1 cellular context compared by ENCODE assay signal in the genomic region with DNA sequence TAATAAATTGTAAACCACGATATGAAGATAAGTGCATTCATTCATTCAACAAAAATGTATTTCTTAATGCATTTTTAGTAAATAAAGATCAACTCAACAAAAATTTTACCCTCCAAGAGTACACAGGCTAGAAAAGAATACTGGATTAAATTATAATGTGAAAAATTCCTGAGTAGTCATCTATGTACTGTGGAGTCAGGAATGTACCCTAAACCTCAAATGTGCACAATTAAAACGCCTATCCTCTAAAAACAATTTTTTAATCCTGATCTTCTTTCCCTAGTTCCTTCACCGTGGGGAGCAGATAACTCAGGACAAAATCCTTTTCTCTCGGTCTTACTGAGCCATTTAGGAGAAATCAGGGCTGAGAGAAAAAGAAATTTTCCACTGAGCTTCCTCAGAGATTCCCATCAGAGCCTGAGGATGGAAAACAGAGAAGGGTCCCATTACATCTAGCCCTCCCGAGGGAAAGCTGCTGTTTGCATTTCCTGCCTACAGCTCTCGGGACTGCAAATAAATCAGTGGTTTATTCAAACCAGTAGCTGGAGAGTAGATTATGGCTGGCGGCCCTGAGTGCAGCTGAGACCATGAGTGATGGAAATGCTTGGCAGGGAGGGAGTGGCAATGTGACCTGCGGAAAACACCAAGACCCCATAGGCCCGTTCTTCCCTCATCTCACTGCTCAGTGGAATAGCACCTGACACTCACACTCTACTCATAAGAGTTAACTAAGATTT.
TF ChIP-seq lines count a peak whose summit lies in the region.

No MANE protein-coding gene starts in this region.

TF ChIP-seq in H1, 55 proteins besides CTCF, POLR2A, EP300 and RAD21:
- TF ChIP-seq PHF8 (conservative IDR thresholded peaks at IDR 0.05; ENCODE audit: low read depth, low read length) = no peak
- TF ChIP-seq KDM4A (IDR thresholded peaks at IDR 0.05; ENCODE audit: low read depth, low read length, severe bottlenecking) = no peak
- TF ChIP-seq YY1 (IDR thresholded peaks at IDR 0.05; ENCODE audit: low read depth, low read length) = no peak
- TF ChIP-seq RBBP5 (IDR thresholded peaks at IDR 0.05; ENCODE audit: borderline replicate concordance, low read depth, low read length) = no peak
- no peak for TF ChIP-seq SP4 (IDR thresholded peaks at IDR 0.05; ENCODE audit: low read length)
- TF ChIP-seq TEAD4 (IDR thresholded peaks at IDR 0.05; ENCODE audit: low read depth, low read length) = no peak
- TF ChIP-seq RNF2 (IDR thresholded peaks at IDR 0.05; ENCODE audit: borderline replicate concordance, low read depth, low read length, missing control alignments, poor library complexity, severe bottlenecking) = no peak
- no peak for TF ChIP-seq EGR1 (IDR thresholded peaks at IDR 0.05; ENCODE audit: borderline replicate concordance, low read depth, low read length)
- TF ChIP-seq, protein P1, sequence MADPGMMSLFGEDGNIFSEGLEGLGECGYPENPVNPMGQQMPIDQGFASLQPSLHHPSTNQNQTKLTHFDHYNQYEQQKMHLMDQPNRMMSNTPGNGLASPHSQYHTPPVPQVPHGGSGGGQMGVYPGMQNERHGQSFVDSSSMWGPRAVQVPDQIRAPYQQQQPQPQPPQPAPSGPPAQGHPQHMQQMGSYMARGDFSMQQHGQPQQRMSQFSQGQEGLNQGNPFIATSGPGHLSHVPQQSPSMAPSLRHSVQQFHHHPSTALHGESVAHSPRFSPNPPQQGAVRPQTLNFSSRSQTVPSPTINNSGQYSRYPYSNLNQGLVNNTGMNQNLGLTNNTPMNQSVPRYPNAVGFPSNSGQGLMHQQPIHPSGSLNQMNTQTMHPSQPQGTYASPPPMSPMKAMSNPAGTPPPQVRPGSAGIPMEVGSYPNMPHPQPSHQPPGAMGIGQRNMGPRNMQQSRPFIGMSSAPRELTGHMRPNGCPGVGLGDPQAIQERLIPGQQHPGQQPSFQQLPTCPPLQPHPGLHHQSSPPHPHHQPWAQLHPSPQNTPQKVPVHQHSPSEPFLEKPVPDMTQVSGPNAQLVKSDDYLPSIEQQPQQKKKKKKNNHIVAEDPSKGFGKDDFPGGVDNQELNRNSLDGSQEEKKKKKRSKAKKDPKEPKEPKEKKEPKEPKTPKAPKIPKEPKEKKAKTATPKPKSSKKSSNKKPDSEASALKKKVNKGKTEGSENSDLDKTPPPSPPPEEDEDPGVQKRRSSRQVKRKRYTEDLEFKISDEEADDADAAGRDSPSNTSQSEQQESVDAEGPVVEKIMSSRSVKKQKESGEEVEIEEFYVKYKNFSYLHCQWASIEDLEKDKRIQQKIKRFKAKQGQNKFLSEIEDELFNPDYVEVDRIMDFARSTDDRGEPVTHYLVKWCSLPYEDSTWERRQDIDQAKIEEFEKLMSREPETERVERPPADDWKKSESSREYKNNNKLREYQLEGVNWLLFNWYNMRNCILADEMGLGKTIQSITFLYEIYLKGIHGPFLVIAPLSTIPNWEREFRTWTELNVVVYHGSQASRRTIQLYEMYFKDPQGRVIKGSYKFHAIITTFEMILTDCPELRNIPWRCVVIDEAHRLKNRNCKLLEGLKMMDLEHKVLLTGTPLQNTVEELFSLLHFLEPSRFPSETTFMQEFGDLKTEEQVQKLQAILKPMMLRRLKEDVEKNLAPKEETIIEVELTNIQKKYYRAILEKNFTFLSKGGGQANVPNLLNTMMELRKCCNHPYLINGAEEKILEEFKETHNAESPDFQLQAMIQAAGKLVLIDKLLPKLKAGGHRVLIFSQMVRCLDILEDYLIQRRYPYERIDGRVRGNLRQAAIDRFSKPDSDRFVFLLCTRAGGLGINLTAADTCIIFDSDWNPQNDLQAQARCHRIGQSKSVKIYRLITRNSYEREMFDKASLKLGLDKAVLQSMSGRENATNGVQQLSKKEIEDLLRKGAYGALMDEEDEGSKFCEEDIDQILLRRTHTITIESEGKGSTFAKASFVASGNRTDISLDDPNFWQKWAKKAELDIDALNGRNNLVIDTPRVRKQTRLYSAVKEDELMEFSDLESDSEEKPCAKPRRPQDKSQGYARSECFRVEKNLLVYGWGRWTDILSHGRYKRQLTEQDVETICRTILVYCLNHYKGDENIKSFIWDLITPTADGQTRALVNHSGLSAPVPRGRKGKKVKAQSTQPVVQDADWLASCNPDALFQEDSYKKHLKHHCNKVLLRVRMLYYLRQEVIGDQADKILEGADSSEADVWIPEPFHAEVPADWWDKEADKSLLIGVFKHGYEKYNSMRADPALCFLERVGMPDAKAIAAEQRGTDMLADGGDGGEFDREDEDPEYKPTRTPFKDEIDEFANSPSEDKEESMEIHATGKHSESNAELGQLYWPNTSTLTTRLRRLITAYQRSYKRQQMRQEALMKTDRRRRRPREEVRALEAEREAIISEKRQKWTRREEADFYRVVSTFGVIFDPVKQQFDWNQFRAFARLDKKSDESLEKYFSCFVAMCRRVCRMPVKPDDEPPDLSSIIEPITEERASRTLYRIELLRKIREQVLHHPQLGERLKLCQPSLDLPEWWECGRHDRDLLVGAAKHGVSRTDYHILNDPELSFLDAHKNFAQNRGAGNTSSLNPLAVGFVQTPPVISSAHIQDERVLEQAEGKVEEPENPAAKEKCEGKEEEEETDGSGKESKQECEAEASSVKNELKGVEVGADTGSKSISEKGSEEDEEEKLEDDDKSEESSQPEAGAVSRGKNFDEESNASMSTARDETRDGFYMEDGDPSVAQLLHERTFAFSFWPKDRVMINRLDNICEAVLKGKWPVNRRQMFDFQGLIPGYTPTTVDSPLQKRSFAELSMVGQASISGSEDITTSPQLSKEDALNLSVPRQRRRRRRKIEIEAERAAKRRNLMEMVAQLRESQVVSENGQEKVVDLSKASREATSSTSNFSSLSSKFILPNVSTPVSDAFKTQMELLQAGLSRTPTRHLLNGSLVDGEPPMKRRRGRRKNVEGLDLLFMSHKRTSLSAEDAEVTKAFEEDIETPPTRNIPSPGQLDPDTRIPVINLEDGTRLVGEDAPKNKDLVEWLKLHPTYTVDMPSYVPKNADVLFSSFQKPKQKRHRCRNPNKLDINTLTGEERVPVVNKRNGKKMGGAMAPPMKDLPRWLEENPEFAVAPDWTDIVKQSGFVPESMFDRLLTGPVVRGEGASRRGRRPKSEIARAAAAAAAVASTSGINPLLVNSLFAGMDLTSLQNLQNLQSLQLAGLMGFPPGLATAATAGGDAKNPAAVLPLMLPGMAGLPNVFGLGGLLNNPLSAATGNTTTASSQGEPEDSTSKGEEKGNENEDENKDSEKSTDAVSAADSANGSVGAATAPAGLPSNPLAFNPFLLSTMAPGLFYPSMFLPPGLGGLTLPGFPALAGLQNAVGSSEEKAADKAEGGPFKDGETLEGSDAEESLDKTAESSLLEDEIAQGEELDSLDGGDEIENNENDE (IDR thresholded peaks at IDR 0.05; ENCODE audit: insufficient replicate concordance, low read length) = no peak
- no peak for TF ChIP-seq CBX8 (IDR thresholded peaks at IDR 0.05; ENCODE audit: borderline replicate concordance, low read depth, low read length)
- TF ChIP-seq GTF2F1 (IDR thresholded peaks at IDR 0.05; ENCODE audit: borderline replicate concordance, low read depth, low read length) = no peak
